8 cellular contexts compared by ENCODE assay signal in the genomic region with DNA sequence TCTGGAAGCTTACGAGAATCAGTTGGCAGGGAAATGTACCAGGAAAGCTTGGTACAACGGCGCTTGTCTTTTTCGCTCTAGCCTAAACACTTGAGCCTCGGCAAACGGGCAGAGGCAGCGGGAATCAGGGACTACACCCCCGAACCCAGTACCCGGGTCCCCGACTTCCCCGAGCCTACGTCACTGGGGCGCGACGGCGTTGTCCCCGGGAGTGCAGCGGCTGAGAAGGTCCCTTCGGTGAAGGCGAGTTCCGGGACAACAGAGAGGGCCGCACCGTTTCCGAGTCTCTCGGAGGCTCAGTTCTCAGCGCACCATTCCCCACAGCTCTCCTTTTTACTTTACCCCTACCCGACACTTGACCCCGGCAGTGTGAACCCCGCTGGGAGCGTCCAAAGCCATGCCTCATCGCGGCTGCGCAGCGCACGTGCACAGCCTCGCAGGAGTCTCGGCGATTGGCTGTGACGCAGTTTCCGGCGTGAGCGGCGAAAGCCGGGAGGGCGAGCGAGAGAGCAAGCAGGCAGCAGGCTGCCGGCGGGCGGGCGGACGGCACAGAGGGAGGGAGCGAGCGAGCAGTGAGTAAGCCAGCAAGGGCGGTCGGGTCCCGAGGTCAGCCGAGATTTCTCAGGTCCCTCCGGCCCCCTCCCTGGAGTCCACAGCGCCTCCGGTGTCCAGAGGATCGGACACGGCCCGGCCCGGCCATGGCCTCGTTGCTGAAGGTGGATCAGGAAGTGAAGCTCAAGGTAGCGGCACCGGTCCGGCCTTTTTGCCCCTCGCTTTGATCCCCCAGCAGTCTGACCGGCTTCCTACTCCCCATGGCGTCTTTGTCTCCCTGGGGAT. TPM values are rescaled to one million over a fixed set of nuclear protein-coding genes. Genes with fewer than 3 reads are reported as not detected.
DNase-seq lines count a peak whose midpoint lies in the region; ATAC-seq and TF ChIP-seq lines count a peak whose summit lies in the region.

Gene PSME3, plus strand, starts transcription at position 464 of the 837 bp plus-strand sequence. Its CDS starts 235 bp downstream, at position 699.

- H3K36me3 Mint-ChIP-seq in chondrocyte (ENCODE audit: low read depth) = peaks cover 4% of the 10 kb centered on the region

- ATAC-seq in GM19025 (IDR thresholded peaks at IDR 0.05; ENCODE audit: low read depth, unreplicated experiment) = peak; percentile 74
- peak; percentile 74 for ATAC-seq in HG03342 (IDR thresholded peaks at IDR 0.05; ENCODE audit: unreplicated experiment)

- H3K27me3 Mint-ChIP-seq in chondrocyte (ENCODE audit: low read depth) = peaks cover 4% of the 10 kb centered on the region

- peaks cover 21% of the 10 kb centered on the region for H3K4me1 Mint-ChIP-seq in chondrocyte (ENCODE audit: low read depth)

- TF ChIP-seq CTCF in chondrocyte (IDR thresholded peaks at IDR 0.05) = peak; percentile 41

- H3K4me3 Mint-ChIP-seq in chondrocyte (ENCODE audit: unreplicated experiment) = peak within 1 kb of the TSS; percentile 97

- H3K27ac Mint-ChIP-seq in chondrocyte (ENCODE audit: unreplicated experiment) = peak within 1 kb of the TSS; percentile 99

- no peaks in the 10 kb centered on the region for H3K9me3 Mint-ChIP-seq in chondrocyte (ENCODE audit: low read depth)

- DNase-seq in AG20443 (ENCODE audit: low spot score) = peak; percentile 95
- peak; percentile 85 for DNase-seq in NCI-H460 (ENCODE audit: extremely low read depth, low read depth)
- peak; percentile 77 to 85 for DNase-seq in activated CD4-positive, alpha-beta T cell treated with anti-CD3 and anti-CD28 coated beads for 24 hours (ENCODE audit: low read depth in 2 of 2)
- DNase-seq in chondrocyte (ENCODE audit: low spot score) = no peak
- peak; percentile 83 for DNase-seq in kidney glomerular epithelial cell (lab: John Stamatoyannopoulos, UW)
- DNase-seq in stimulated activated CD4-positive, alpha-beta T cell treated with anti-CD3 and anti-CD28 coated beads, Interleukin-1b, Interleukin-23, amount 100 ng/mL, for 1 hour (ENCODE audit: low read depth in 2 of 2) = peak; percentile 57 to 75

RNA-seq across cellular contexts. Expression of gene PSME3, which starts in this region (rescaled TPM):
- total RNA-seq in NCI-H460 (2014; rRNA removed; shearing (Covaris generic)) = 132 and 152 TPM in 2 replicates
- polyA plus RNA-seq in NCI-H460 (2014; cell fraction: nucleus; rRNA removed) = 164 and 202 TPM in 2 replicates
- 99.7 to 117 TPM (median 111 TPM) in 3 replicates for total RNA-seq in chondrocyte
